Comparison of ENCODE assay signal across 8 cellular contexts in genomic region chr1:67134692-67135091, GRCh38. TPM values are rescaled to one million over a fixed set of nuclear protein-coding genes. Genes with fewer than 3 reads are reported as not detected.
DNase-seq lines count a peak whose midpoint lies in the region; ATAC-seq, FAIRE-seq and TF ChIP-seq lines count a peak whose summit lies in the region.

Gene C1orf141 (minus strand): TSS chr1:67134970. CDS start chr1:67127240, 7,730 bp downstream.

- H3K4me1 Mint-ChIP-seq in endothelial cell (ENCODE audit: unreplicated experiment) = peaks cover 8% of the 10 kb centered on the region

- no peak for ATAC-seq in HepG2
- no peak for ATAC-seq in GM21390 (IDR thresholded peaks at IDR 0.05; ENCODE audit: unreplicated experiment)
- no peak for ATAC-seq in GM18867 (IDR thresholded peaks at IDR 0.05; ENCODE audit: unreplicated experiment)
- ATAC-seq in HG02759 (IDR thresholded peaks at IDR 0.05; ENCODE audit: unreplicated experiment) = no peak

- in situ Hi-C loops in HepG2 (cut with HindIII; ENCODE audit: extremely low pct_ligation_motif_present, low pct_unique_long_range_greater_than_20kb) = no loop called here

- H3K4me3 ChIP-seq in liver (ENCODE audit: low read depth in 1 of 3, low read length in 3 of 3) (peak within 1 kb of the TSS; percentile 29 to 46 (median 35)), HepG2 (replicated peaks in 1 of 3; ENCODE audit: insufficient read depth in 1 of 3, low read depth in 2 of 3, low read length in 3 of 3) (no peak within 1 kb of the TSS), muscle layer of duodenum (ENCODE audit: low read depth in 1 of 2, low read length in 2 of 2) (peak within 1 kb of the TSS; percentile 46 to 63)

- H3K27me3 ChIP-seq in liver (ENCODE audit: control insufficient read depth in 4 of 4, insufficient read depth in 4 of 4, low read length in 3 of 4) (no peaks in the 10 kb centered on the region), HepG2 (ENCODE audit: control insufficient read depth in 1 of 2, insufficient read depth in 2 of 2, low read length in 2 of 2) (no peaks in the 10 kb centered on the region), muscle layer of duodenum (ENCODE audit: low read depth, low read length) (peaks cover 5% of the 10 kb centered on the region)

- H3K27me3 Mint-ChIP-seq in endothelial cell (ENCODE audit: unreplicated experiment) = no peaks in the 10 kb centered on the region

- H3K79me2 ChIP-seq in HepG2 (ENCODE audit: insufficient read depth, low read length) = no peaks in the 10 kb centered on the region

- no peak for TF ChIP-seq CTCF in liver (IDR thresholded peaks at IDR 0.05; ENCODE audit: low read depth, low read length, missing input control)
- TF ChIP-seq CTCF in HepG2 (CRISPR knock-in tag; IDR thresholded peaks at IDR 0.05) = no peak
- TF ChIP-seq CTCF in endothelial cell (IDR thresholded peaks at IDR 0.05; ENCODE audit: unreplicated experiment) = no peak

- no peak within 1 kb of the TSS for H2AFZ ChIP-seq in HepG2 (ENCODE audit: low read length)

- CTCF ChIA-PET in HepG2 (lab: Yijun Ruan, JAX; ENCODE audit: low intra/inter-chr PET ratio, low total read pairs) = no interaction called here

- peak within 1 kb of the TSS; percentile 84 for H3K4me3 Mint-ChIP-seq in endothelial cell (ENCODE audit: unreplicated experiment)

- no TSS peak for BruUV-seq in HepG2 (replicated peaks; lab: Mats Ljungman, UMichigan)

- H3K36me3 Mint-ChIP-seq in endothelial cell (ENCODE audit: low read depth, unreplicated experiment) = no peaks in the 10 kb centered on the region

- 14% methylated on average over 28 of the region's 28 CpGs for WGBS in liver
- WGBS in HepG2 (ENCODE audit: low lambda C conversion rate) = 79% methylated on average over 28 of the region's 28 CpGs

- FAIRE-seq in HepG2 (lab: Jason Lieb, UNC) = no peak

- H3K9ac ChIP-seq in liver (ENCODE audit: low read depth in 1 of 2, low read length in 2 of 2) = no peak within 1 kb of the TSS
- H3K9ac ChIP-seq in HepG2 (ENCODE audit: insufficient read depth, low read depth, low read length) = no peak within 1 kb of the TSS

- TF ChIP-seq RAD21 in liver (IDR thresholded peaks at IDR 0.05) = no peak
- TF ChIP-seq RAD21 in HepG2 (CRISPR knock-in tag; IDR thresholded peaks at IDR 0.05) = no peak

- H3K9me3 Mint-ChIP-seq in endothelial cell (ENCODE audit: unreplicated experiment) = no peaks in the 10 kb centered on the region

- H3K4me1 ChIP-seq in liver (ENCODE audit: control insufficient read depth in 4 of 4, insufficient read depth in 4 of 4, low read length in 3 of 4) (peaks cover 0 to 6% (median 5%) of the 10 kb centered on the region in 4 donors), HepG2 (ENCODE audit: insufficient read depth, low read length) (peaks cover 16% of the 10 kb centered on the region), muscle layer of duodenum (ENCODE audit: control insufficient read depth in 1 of 2, insufficient read depth in 2 of 2, low read length in 2 of 2) (peaks cover 0 to 9% of the 10 kb centered on the region in 2 donors)

- no peak for TF ChIP-seq EP300 in HepG2 (IDR thresholded peaks at IDR 0.05; ENCODE audit: low read depth in 2 of 2, low read length in 2 of 2)
- TF ChIP-seq EP300 in HepG2 (CRISPR knock-in tag; IDR thresholded peaks at IDR 0.05; ENCODE audit: borderline replicate concordance) = no peak

- no peak within 1 kb of the TSS for H3K27ac Mint-ChIP-seq in endothelial cell (ENCODE audit: unreplicated experiment)

- no peak for TF ChIP-seq POLR2A in HepG2 (IDR thresholded peaks at IDR 0.05; ENCODE audit: insufficient read depth in 1 of 2, low read depth in 2 of 2, low read length in 2 of 2)

- H3K4me2 ChIP-seq in HepG2 (ENCODE audit: low read depth, low read length) = no peak within 1 kb of the TSS

- intact Hi-C loops in HepG2 (cut with micrococcal nuclease; ENCODE audit: unreplicated experiment) = no loop called here

- H3K36me3 ChIP-seq in liver (ENCODE audit: control insufficient read depth in 4 of 4, insufficient read depth in 3 of 4, low read depth in 1 of 4, low read length in 3 of 4) (no peaks in the 10 kb centered on the region), HepG2 (replicated peaks in 1 of 2; ENCODE audit: control insufficient read depth in 1 of 2, insufficient read depth in 2 of 2, low read length in 2 of 2) (no peaks in the 10 kb centered on the region), muscle layer of duodenum (ENCODE audit: control insufficient read depth in 1 of 2, insufficient read depth in 2 of 2, low read length in 2 of 2) (no peaks in the 10 kb centered on the region)

- DNase-seq in HepG2 (ENCODE audit: low spot score) (no peak), endothelial cell (ENCODE audit: low spot score) (peak; percentile 39), inferior parietal cortex (ENCODE audit: extremely low spot score) (no peak)

- H3K27ac ChIP-seq in liver (ENCODE audit: low read depth in 1 of 2, low read length in 2 of 2) = no peak within 1 kb of the TSS
- H3K27ac ChIP-seq in HepG2 (ENCODE audit: extremely low read length, insufficient read depth, low read length) = no peak within 1 kb of the TSS
- H3K27ac ChIP-seq in muscle layer of duodenum (ENCODE audit: low read length) = no peak within 1 kb of the TSS

- H3K9me3 ChIP-seq in liver (ENCODE audit: control insufficient read depth in 4 of 4, low read length in 3 of 4) = no peaks in the 10 kb centered on the region
- H3K9me3 ChIP-seq in HepG2 (ENCODE audit: low read length) = no peaks in the 10 kb centered on the region
- no peaks in the 10 kb centered on the region for H3K9me3 ChIP-seq in muscle layer of duodenum (ENCODE audit: control insufficient read depth in 1 of 2, low read length in 2 of 2)

- no peaks in the 10 kb centered on the region for H4K20me1 ChIP-seq in HepG2 (ENCODE audit: insufficient read depth, low read length)

- POLR2A ChIA-PET in HepG2 (lab: Yijun Ruan, JAX) = no interaction called here

TF ChIP-seq in liver, 16 proteins besides CTCF, POLR2A, EP300 and RAD21 (continues in another document):
- no peak for TF ChIP-seq FOXA2 (IDR thresholded peaks at IDR 0.05)
- TF ChIP-seq TAF1 (conservative IDR thresholded peaks at IDR 0.05) = no peak
- no peak for TF ChIP-seq JUND (IDR thresholded peaks at IDR 0.05)
- no peak for TF ChIP-seq RXRA (IDR thresholded peaks at IDR 0.05)
- TF ChIP-seq ATF3 (IDR thresholded peaks at IDR 0.05) = no peak

TF ChIP-seq in HepG2, 621 proteins besides CTCF, POLR2A, EP300 and RAD21:
- no peak for TF ChIP-seq ZNF768 (CRISPR knock-in tag; IDR thresholded peaks at IDR 0.05)
- no peak for TF ChIP-seq ARID2 (CRISPR knock-in tag; IDR thresholded peaks at IDR 0.05; ENCODE audit: borderline replicate concordance)
- no peak for TF ChIP-seq ZSCAN31 (CRISPR knock-in tag; IDR thresholded peaks at IDR 0.05; ENCODE audit: low read depth)
- no peak for TF ChIP-seq MBNL3 (CRISPR knock-in tag; conservative IDR thresholded peaks at IDR 0.05)
- TF ChIP-seq ZNF343 (CRISPR knock-in tag; IDR thresholded peaks at IDR 0.05) = no peak
- TF ChIP-seq ZNF563 (CRISPR knock-in tag; IDR thresholded peaks at IDR 0.05) = no peak
- TF ChIP-seq ZNF691 (CRISPR knock-in tag; IDR thresholded peaks at IDR 0.05; ENCODE audit: borderline replicate concordance, low read depth) = no peak
- no peak for TF ChIP-seq IRF2 (CRISPR knock-in tag; IDR thresholded peaks at IDR 0.05)
- no peak for TF ChIP-seq TSC22D2 (CRISPR knock-in tag; IDR thresholded peaks at IDR 0.05; ENCODE audit: borderline replicate concordance)
- TF ChIP-seq HOMEZ (CRISPR knock-in tag; IDR thresholded peaks at IDR 0.05; ENCODE audit: low read depth) = no peak

RNA-seq across cellular contexts. Expression of gene C1orf141, which starts in this region (rescaled TPM):
- total RNA-seq in liver (not detected), HepG2 (2016; rRNA removed; fragmentation: Illumina TruSeq; extraction: Trizol) (not detected in 2 replicates), endothelial cell (ENCODE audit: unreplicated experiment) (not detected)
- polyA plus RNA-seq in liver (not detected), HepG2 (2011; rRNA removed) (not detected in 2 replicates)
- total RNA-seq in HepG2 (2016; cell fraction: cytosol; rRNA removed; fragmentation: Illumina TruSeq; extraction: Trizol; ENCODE audit: low read depth) = not detected in 2 replicates
- not detected in 2 replicates for total RNA-seq in HepG2 (2016; cell fraction: insoluble cytoplasmic fraction; rRNA removed; fragmentation: Illumina TruSeq; extraction: Trizol)
- not detected in 2 replicates for total RNA-seq in HepG2 (2016; cell fraction: membrane; rRNA removed; fragmentation: Illumina TruSeq; extraction: Trizol)
- not detected in 2 replicates for total RNA-seq in HepG2 (2016; cell fraction: nucleus; rRNA removed; fragmentation: Illumina TruSeq; extraction: Trizol)
- not detected in 2 replicates for polyA plus RNA-seq in HepG2 (2011; cell fraction: cytosol; rRNA removed)
- not detected in 2 replicates for polyA plus RNA-seq in HepG2 (2011; cell fraction: nucleus; rRNA removed)
- not detected in 2 replicates for polyA plus RNA-seq in HepG2 (2012)
- not detected in 2 replicates for polyA plus RNA-seq in HepG2 (2016; cell fraction: cytosol; fragmentation: Illumina TruSeq; extraction: Trizol; ENCODE audit: low read depth)
- not detected in 2 replicates for polyA plus RNA-seq in HepG2 (2016; cell fraction: insoluble cytoplasmic fraction; fragmentation: Illumina TruSeq; extraction: Trizol; ENCODE audit: low read depth)
- polyA plus RNA-seq in HepG2 (2016; cell fraction: membrane; fragmentation: Illumina TruSeq; extraction: Trizol; ENCODE audit: low read depth) = not detected in 2 replicates
- polyA plus RNA-seq in HepG2 (2016; cell fraction: nucleus; fragmentation: Illumina TruSeq; extraction: Trizol; ENCODE audit: insufficient read depth, low read depth) = not detected in 2 replicates
- not detected in 2 replicates for polyA minus RNA-seq in HepG2 (2011; rRNA and poly(A)+ RNA removed; ENCODE audit: low replicate concordance)
- polyA minus RNA-seq in HepG2 (2011; cell fraction: cytosol; rRNA and poly(A)+ RNA removed) = not detected in 2 replicates
- polyA minus RNA-seq in HepG2 (2011; cell fraction: nucleus; rRNA and poly(A)+ RNA removed) = not detected in 2 replicates

Comparison
In these comparisons a context has a peak if more than half of its experiments do, and no peak if none do; other contexts are left out.
1. H3K4me3 ChIP-seq: peak in liver (3 of 3) and muscle layer of duodenum (2 of 2); none in HepG2 (0 of 3).
2. Peak in DNase-seq in endothelial cell; RNA of the gene not detected or under 1 TPM.